16 cellular contexts compared by ENCODE assay signal in genomic region chr6:705047-705446, GRCh38. TPM values are rescaled to one million over a fixed set of nuclear protein-coding genes. Genes with fewer than 3 reads are reported as not detected.
DNase-seq lines count a peak whose midpoint lies in the region; FAIRE-seq and TF ChIP-seq lines count a peak whose summit lies in the region.
"Had no signal": no experiment of that assay in that cellular context is flagged by ENCODE, and none has a peak within 500 bp of the region (broad histone marks: within the 10 kb centered on the region; RNA-seq: fewer than 3 reads in every experiment).

No MANE protein-coding gene starts in this region.

- peak overlapping the region; percentile 68 for H3K27ac ChIP-seq in hepatocyte
- H3K27ac ChIP-seq: A549, C4-2B had no signal

- H3K27me3 ChIP-seq in hepatocyte, result peaks cover 11% of the 10 kb centered on the region

- peak overlapping the region; percentile 9 for H3K4me2 ChIP-seq in hepatocyte
- H3K4me2 ChIP-seq: A549 had no signal

- peaks cover 6% of the 10 kb centered on the region for H3K4me1 ChIP-seq in hepatocyte (ENCODE audit: insufficient read depth)

- H3K4me3 ChIP-seq in hepatocyte, result no peak overlapping the region
- H3K4me3 ChIP-seq: A549, HAP-1 had no signal

- in situ Hi-C loops in GM13976 (cut with MboI; ENCODE audit: low sequenced_read_pairs, unreplicated experiment), result no loop called here

- no peaks in the 10 kb centered on the region for H3K9me3 ChIP-seq in hepatocyte (ENCODE audit: low read depth)
- H3K9me3 ChIP-seq: A549, HAP-1 had no signal

- FAIRE-seq in frontal cortex (lab: Jason Lieb, UNC), result no peak
- FAIRE-seq: A549 had no signal

- no peaks in the 10 kb centered on the region for H3K79me2 ChIP-seq in hepatocyte

- no peaks in the 10 kb centered on the region for H3K9me2 ChIP-seq in hepatocyte (replicated peaks; ENCODE audit: insufficient read depth)

- no peaks in the 10 kb centered on the region for H4K20me1 ChIP-seq in hepatocyte (ENCODE audit: insufficient read depth, poor library complexity, severe bottlenecking)

- DNase-seq in NCI-H146 (lab: John Stamatoyannopoulos, UW), result peak; percentile 21
- DNase-seq in NCI-H146 treated with DMSO at 0.1 percent for 48 hours (lab: John Stamatoyannopoulos, UW; ENCODE audit: unreplicated experiment), result no peak
- DNase-seq in NCI-H69 (lab: John Stamatoyannopoulos, UW), result peak; percentile 72
- DNase-seq in hepatocyte (ENCODE audit: low spot score), result no peak
- no peak for DNase-seq in kidney glomerular epithelial cell (lab: John Stamatoyannopoulos, UW)
- no peak for DNase-seq in frontal cortex (ENCODE audit: low spot score in 2 of 2)
- no peak for DNase-seq in GM13976 (ENCODE audit: low spot score)
- no peak for DNase-seq in occipital lobe (lab: John Stamatoyannopoulos, UW)
- DNase-seq: COR-L47, DMS153, NCI-H1694, NCI-H510A treated with DMSO at 0.1 percent for 48 hours had no signal

- 30% methylated on average over 4 of the region's 4 CpGs for WGBS in hepatocyte (ENCODE audit: low lambda C conversion rate, missing lambda C conversion rate)

- no peak overlapping the region for H2AFZ ChIP-seq in hepatocyte

- TF ChIP-seq CTCF in hepatocyte (IDR thresholded peaks at IDR 0.05; ENCODE audit: poor library complexity), result no peak
- TF ChIP-seq CTCF in GM13976 (IDR thresholded peaks at IDR 0.05; ENCODE audit: borderline replicate concordance, control extremely low read depth, extremely low read depth, insufficient read depth, missing control alignments), result no peak

- no peaks in the 10 kb centered on the region for H3K36me3 ChIP-seq in hepatocyte (replicated peaks; ENCODE audit: insufficient read depth, low read depth)
- H3K36me3 ChIP-seq: HAP-1 had no signal

RNA-seq across cellular contexts. Expression of gene EXOC2, which starts 12.1 kb away (rescaled TPM):
- total RNA-seq in hepatocyte (27.0 and 32.5 TPM in 2 replicates), frontal cortex (61.6 TPM), occipital lobe (63.8 TPM)
- 15.4 and 16.9 TPM in 2 replicates for polyA plus RNA-seq in hepatocyte

RNA-seq across cellular contexts. Expression of gene HUS1B, which starts 48.1 kb away (rescaled TPM):
- total RNA-seq in hepatocyte (0.33 and 1.2 TPM in 2 replicates), frontal cortex (0.82 TPM), occipital lobe (1.9 TPM)
- 0.45 and 1.2 TPM in 2 replicates for polyA plus RNA-seq in hepatocyte
- total RNA-seq: Right ventricle myocardium inferior had no signal

Comparison
In these comparisons a context has a peak if more than half of its experiments do, and no peak if none do; other contexts are left out.
1. DNase-seq: peak in NCI-H146 (single experiment) and NCI-H69 (single experiment); none in NCI-H146 treated with DMSO at 0.1 percent for 48 hours (single experiment), hepatocyte (single experiment), kidney glomerular epithelial cell (single experiment), frontal cortex (0 of 2), GM13976 (single experiment) and occipital lobe (single experiment).